ENCODE assay signal across 23 cellular contexts in the genomic region with DNA sequence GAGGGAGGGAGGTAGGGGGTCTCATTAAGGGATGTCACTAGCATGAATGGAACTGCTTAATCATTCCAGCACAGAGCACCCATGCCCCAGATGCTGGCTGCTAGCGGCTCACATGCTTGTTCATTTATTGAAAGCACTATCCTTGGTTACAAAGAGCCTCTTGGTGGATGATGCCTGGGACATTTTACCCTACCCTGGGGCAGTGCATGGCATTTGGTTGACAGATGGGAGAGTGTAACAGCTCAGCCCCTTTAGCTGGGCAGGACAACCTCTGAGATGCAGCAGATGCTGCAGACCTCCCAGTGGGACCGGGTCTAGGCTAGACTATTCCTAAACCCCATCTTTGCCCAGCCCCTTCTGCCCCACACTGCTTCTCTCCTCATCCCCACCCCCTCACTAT.
"Had no signal": no experiment of that assay in that cellular context is flagged by ENCODE, and none has a peak within 500 bp of the region (broad histone marks: within the 10 kb centered on the region; RNA-seq: fewer than 3 reads in every experiment).

No MANE protein-coding gene starts in this region.

- H3K4me1 ChIP-seq: esophagus muscularis mucosa, gastroesophageal sphincter, pancreas, prostate gland, right lobe of liver, tibial artery, upper lobe of left lung, vagina had no signal

- ATAC-seq: gastroesophageal sphincter; left colon; left ventricle myocardium superior; pancreas; right lobe of liver; stimulated activated memory B cell treated with anti-CD40 and anti-IgM and Interleukin-4, amounts not matched to agents 10 μg/mL and 1 μg/mL and 100 μg/mL, for 72 hours had no signal

- H3K9me3 ChIP-seq: esophagus muscularis mucosa, gastroesophageal sphincter, pancreas, prostate gland, right lobe of liver, tibial artery, upper lobe of left lung, vagina had no signal

- H3K27ac ChIP-seq: epithelial cell of prostate, esophagus muscularis mucosa, gastroesophageal sphincter, hepatocyte, neural progenitor cell, pancreas, prostate gland, right lobe of liver, tibial artery, upper lobe of left lung, vagina had no signal

- H3K36me3 Mint-ChIP-seq: natural killer cell treated with Interleukin-12 subunit alpha and Interleukin-12 subunit beta and Interleukin-15 and Interleukin-18, amount 100 ng/mL, for 72 hours; neural progenitor cell; stimulated activated memory B cell treated with anti-CD40 and anti-IgM and Interleukin-4, amounts not matched to agents 10 μg/mL and 1 μg/mL and 100 μg/mL, for 72 hours had no signal

- H3K4me3 ChIP-seq: esophagus muscularis mucosa, gastroesophageal sphincter, hepatocyte, lung, neural progenitor cell, pancreas, prostate gland, right lobe of liver, tibial artery, upper lobe of left lung, vagina had no signal

- H3K36me3 ChIP-seq: esophagus muscularis mucosa, gastroesophageal sphincter, neural progenitor cell, pancreas, prostate gland, right lobe of liver, tibial artery, upper lobe of left lung, vagina had no signal

- H3K4me1 Mint-ChIP-seq: neural progenitor cell; stimulated activated memory B cell treated with anti-CD40 and anti-IgM and Interleukin-4, amounts not matched to agents 10 μg/mL and 1 μg/mL and 100 μg/mL, for 72 hours had no signal

- H3K27ac Mint-ChIP-seq: natural killer cell treated with Interleukin-12 subunit alpha and Interleukin-12 subunit beta and Interleukin-15 and Interleukin-18, amount 100 ng/mL, for 72 hours; neural progenitor cell; stimulated activated memory B cell treated with anti-CD40 and anti-IgM and Interleukin-4, amounts not matched to agents 10 μg/mL and 1 μg/mL and 100 μg/mL, for 72 hours; stimulated activated naive CD8-positive, alpha-beta T cell treated with anti-CD3 and anti-CD28 coated beads, Interleukin-15, Interleukin-2, amounts not matched to agents 100 ng/mL and 50 ng/mL, for 24 hours had no signal

- FAIRE-seq: pancreas had no signal

- H3K4me3 Mint-ChIP-seq: natural killer cell treated with Interleukin-12 subunit alpha and Interleukin-12 subunit beta and Interleukin-15 and Interleukin-18, amount 100 ng/mL, for 72 hours; neural progenitor cell; stimulated activated memory B cell treated with anti-CD40 and anti-IgM and Interleukin-4, amounts not matched to agents 10 μg/mL and 1 μg/mL and 100 μg/mL, for 72 hours; stimulated activated naive CD8-positive, alpha-beta T cell treated with anti-CD3 and anti-CD28 coated beads, Interleukin-15, Interleukin-2, amounts not matched to agents 100 ng/mL and 50 ng/mL, for 24 hours had no signal

- H3K9ac ChIP-seq: neural progenitor cell had no signal

- DNase-seq: effector memory CD4-positive, alpha-beta T cell; left colon; left ventricle myocardium superior; mesenchymal stem cell; midbrain; occipital lobe; pancreas; right lobe of liver; stimulated activated CD4-positive, alpha-beta T cell treated with anti-CD3 and anti-CD28 coated beads, Interleukin-4, amount 100 ng/mL, for 1 hour; stimulated activated CD8-positive, alpha-beta memory T cell treated with anti-CD3 and anti-CD28 coated beads, Interleukin-4, amount 100 ng/mL, for 48 hours; tibial artery; upper lobe of left lung had no signal

- H3K9me3 Mint-ChIP-seq: natural killer cell treated with Interleukin-12 subunit alpha and Interleukin-12 subunit beta and Interleukin-15 and Interleukin-18, amount 100 ng/mL, for 72 hours; neural progenitor cell; stimulated activated memory B cell treated with anti-CD40 and anti-IgM and Interleukin-4, amounts not matched to agents 10 μg/mL and 1 μg/mL and 100 μg/mL, for 72 hours; stimulated activated naive CD8-positive, alpha-beta T cell treated with anti-CD3 and anti-CD28 coated beads, Interleukin-15, Interleukin-2, amounts not matched to agents 100 ng/mL and 50 ng/mL, for 24 hours had no signal
